In the genomic region with DNA sequence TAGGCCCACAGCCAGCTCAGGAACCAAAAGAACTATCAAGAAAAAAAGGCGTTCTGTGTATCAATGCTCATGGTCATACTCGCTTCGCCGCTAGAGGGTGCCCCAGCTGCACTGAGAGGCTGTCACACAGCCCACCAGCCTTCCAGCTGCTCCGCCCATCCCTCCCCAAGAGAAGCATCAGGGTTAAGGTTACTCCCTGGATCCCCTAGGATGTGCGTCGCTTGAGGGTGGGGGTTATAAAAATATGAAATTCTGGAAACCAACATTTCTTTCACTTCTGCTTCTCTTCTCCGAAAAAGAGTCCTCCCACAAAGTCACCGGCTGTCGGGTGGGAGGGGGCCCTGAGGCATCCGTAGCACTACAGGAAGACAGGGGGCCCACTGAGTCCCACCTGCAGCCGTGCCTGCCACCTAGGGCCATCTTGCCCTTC, we compare ENCODE assay signal across 8 cellular contexts. TPM values are rescaled to one million over a fixed set of nuclear protein-coding genes. Genes with fewer than 3 reads are reported as not detected.
DNase-seq lines count a peak whose midpoint lies in the region; ATAC-seq and TF ChIP-seq lines count a peak whose summit lies in the region.

No MANE protein-coding gene starts in this region.

- POLR2A ChIA-PET in PC-9 (lab: Charles Lee; ENCODE audit: unreplicated experiment), result interaction anchor here (0.6 to 1.0 kb wide), 6 partner anchors 15 to 1126 kb away, joined by 3 to 9 read pairs (median 4); no protein-coding TSS in a partner anchor

- H3K27ac ChIP-seq in DOHH2 (ENCODE audit: low read depth, low read length) (peak overlapping the region; percentile 67), PC-9 (peak overlapping the region; percentile 52; the same call in 1 of the 2 replicates), esophagus (ENCODE audit: low read depth in 2 of 2, low read length in 1 of 2) (peak overlapping the region; percentile 11 to 87), mucosa of rectum (ENCODE audit: low read depth in 2 of 2, low read length in 2 of 2) (no peak overlapping the region)

- intact Hi-C loops in PC-9 (cut with micrococcal nuclease; ENCODE audit: unreplicated experiment), result loop anchor here (1.0 to 5.0 kb wide), 7 partner anchors 102 to 1167 kb away; no protein-coding TSS in a partner anchor

- peak; percentile 96 for TF ChIP-seq RAD21 in Ishikawa (IDR thresholded peaks at IDR 0.05; ENCODE audit: low read depth)

- TSS peak; percentile 21 for BruUV-seq in PC-9 (replicated peaks; lab: Mats Ljungman, UMichigan)

- peaks cover 7% of the 10 kb centered on the region for H3F3A ChIP-seq in DOHH2 (ENCODE audit: control insufficient read depth, insufficient read depth)
- peaks cover 48% of the 10 kb centered on the region for H3F3A ChIP-seq in PC-9 (ENCODE audit: insufficient read depth, low read depth)

- H4K20me1 ChIP-seq in DOHH2 (ENCODE audit: control insufficient read depth, insufficient read depth, low read depth, low read length), result peaks cover 18% of the 10 kb centered on the region
- peaks cover 11% of the 10 kb centered on the region for H4K20me1 ChIP-seq in PC-9 (ENCODE audit: insufficient read depth)

- no peak for ATAC-seq in GM21786 (IDR thresholded peaks at IDR 0.05; ENCODE audit: unreplicated experiment)

- H3K36me3 ChIP-seq in DOHH2 (ENCODE audit: control insufficient read depth, low read length), result peaks cover 53% of the 10 kb centered on the region
- H3K36me3 ChIP-seq in PC-9 (ENCODE audit: low read depth), result peaks cover 9% of the 10 kb centered on the region; the same call in 1 of the 2 replicates
- H3K36me3 ChIP-seq in esophagus (ENCODE audit: control insufficient read depth in 2 of 2, insufficient read depth in 2 of 2, low read length in 1 of 2), result peaks cover 0 to 3% of the 10 kb centered on the region in 2 donors
- H3K36me3 ChIP-seq in mucosa of rectum (ENCODE audit: control insufficient read depth in 2 of 2, insufficient read depth in 2 of 2, low read length in 2 of 2), result peaks cover 0 to under 1% of the 10 kb centered on the region in 2 donors

- H3K27me3 ChIP-seq in DOHH2 (ENCODE audit: control insufficient read depth, low read length), result peaks cover 27% of the 10 kb centered on the region
- no peaks in the 10 kb centered on the region for H3K27me3 ChIP-seq in PC-9 (ENCODE audit: insufficient read depth, low read depth)
- H3K27me3 ChIP-seq in esophagus (ENCODE audit: control insufficient read depth in 1 of 2, insufficient read depth in 2 of 2, low read length in 2 of 2), result no peaks in the 10 kb centered on the region
- peaks cover 10 to 28% of the 10 kb centered on the region in 2 donors for H3K27me3 ChIP-seq in mucosa of rectum (ENCODE audit: control insufficient read depth in 2 of 2, insufficient read depth in 2 of 2, low read length in 2 of 2)

- DNase-seq in PC-9 (peak; percentile 73 to 88), activated T-cell treated with anti-CD3 and anti-CD28 coated beads for 48 hours (ENCODE audit: low read depth) (peak; percentile 82)
- peak; percentile 85 to 89 for DNase-seq in stimulated activated CD8-positive, alpha-beta memory T cell treated with anti-CD3 and anti-CD28 coated beads, Interleukin-2, amount 100 ng/mL, for 48 hours (ENCODE audit: low read depth in 2 of 2)

- H2AFZ ChIP-seq in PC-9, result no peak overlapping the region

- no peaks in the 10 kb centered on the region for H3K9me3 ChIP-seq in DOHH2 (ENCODE audit: control insufficient read depth, insufficient read depth, low read length)
- H3K9me3 ChIP-seq in PC-9 (ENCODE audit: insufficient read depth, low read depth), result no peaks in the 10 kb centered on the region
- no peaks in the 10 kb centered on the region for H3K9me3 ChIP-seq in esophagus (ENCODE audit: control insufficient read depth in 2 of 2, insufficient read depth in 1 of 2, low read depth in 1 of 2, low read length in 1 of 2)
- no peaks in the 10 kb centered on the region for H3K9me3 ChIP-seq in mucosa of rectum (ENCODE audit: control insufficient read depth in 2 of 2, low read length in 2 of 2)

- CTCF ChIA-PET in PC-9 (lab: Charles Lee), result interaction anchor here (0.6 to 3.3 kb wide), 8 partner anchors 51 to 338 kb away, joined by 3 to 18 read pairs (median 6); no protein-coding TSS in a partner anchor

- H3K79me2 ChIP-seq in DOHH2 (ENCODE audit: control insufficient read depth, low read length) (peaks cover 43% of the 10 kb centered on the region), PC-9 (ENCODE audit: low read depth) (peaks cover 32% of the 10 kb centered on the region)

- WGBS in esophagus, 2 donors, result 4 to 7% methylated on average over 12 of the region's 12 CpGs

- TF ChIP-seq CTCF in DOHH2 (IDR thresholded peaks at IDR 0.05; ENCODE audit: low read depth, low read length, poor library complexity, severe bottlenecking) (peak; percentile 93), PC-9 (conservative IDR thresholded peaks at IDR 0.05) (peak; percentile 99)

- H3K4me2 ChIP-seq in DOHH2 (ENCODE audit: low read length), result peak overlapping the region; percentile 89
- H3K4me2 ChIP-seq in PC-9, result peak overlapping the region; percentile 82

- peak overlapping the region in 1 of 2 donors; percentile 19 for H3K9ac ChIP-seq in mucosa of rectum (ENCODE audit: low read depth in 1 of 2, low read length in 2 of 2)

- H3K4me3 ChIP-seq in DOHH2 (ENCODE audit: low read length) (peak overlapping the region; percentile 84), PC-9 (peak overlapping the region; percentile 83), esophagus (ENCODE audit: low read depth in 1 of 2, low read length in 2 of 2) (peak overlapping the region; percentile 15 to 74), mucosa of rectum (ENCODE audit: low read length in 2 of 2) (peak overlapping the region; percentile 24 to 69)

- H3K4me1 ChIP-seq in DOHH2 (ENCODE audit: control insufficient read depth, low read length) (peaks cover 45% of the 10 kb centered on the region), PC-9 (replicated peaks; ENCODE audit: insufficient read depth) (peaks cover 28% of the 10 kb centered on the region), esophagus (ENCODE audit: control insufficient read depth in 2 of 2, insufficient read depth in 2 of 2, low read length in 1 of 2) (no peaks in the 10 kb centered on the region), mucosa of rectum (ENCODE audit: control insufficient read depth in 2 of 2, insufficient read depth in 2 of 2, low read length in 2 of 2) (peaks cover 19 to 26% of the 10 kb centered on the region in 2 donors)

- TF ChIP-seq EP300 in Ishikawa (IDR thresholded peaks at IDR 0.05; ENCODE audit: borderline replicate concordance), result no peak

- no peaks in the 10 kb centered on the region for H3K9me2 ChIP-seq in DOHH2 (replicated peaks; ENCODE audit: control insufficient read depth, low read length)
- no peaks in the 10 kb centered on the region for H3K9me2 ChIP-seq in PC-9 (ENCODE audit: insufficient read depth)

TF ChIP-seq in Ishikawa, 13 proteins besides CTCF, POLR2A, EP300 and RAD21:
- TF ChIP-seq ZBTB7A (IDR thresholded peaks at IDR 0.05; ENCODE audit: low read depth), result 0 out of 2 replicates have a peak, but pooled peaks have one; percentile 42
- TF ChIP-seq YY1 (IDR thresholded peaks at IDR 0.05; ENCODE audit: low read depth), result no peak

RNA-seq across cellular contexts. Expression of gene CBX6, which starts 1.7 kb away (rescaled TPM):
- 131 and 136 TPM in 2 replicates for total RNA-seq in PC-9 (2021)
- 1 to 10 TPM; 6.4 to 8.5 TPM for polyA plus RNA-seq in esophagus

RNA-seq across cellular contexts. Expression of gene NPTXR, which starts 26.5 kb away (rescaled TPM):
- 14.7 and 23.8 TPM in 2 replicates for total RNA-seq in PC-9 (2021)
- under 1 TPM; 0.28 to 0.73 TPM for polyA plus RNA-seq in esophagus

Comparison
In these comparisons a context has a peak if more than half of its experiments do, and no peak if none do; other contexts are left out.
1. H3K27ac ChIP-seq: peak in DOHH2 (single experiment), PC-9 (single experiment) and esophagus (2 of 2); none in mucosa of rectum (0 of 2).
2. Peak in every context shown above with its lines, with median percentiles within 50 percentile points of each other: H3K4me3 ChIP-seq and DNase-seq.